ENCODE assay signal across 8 cellular contexts in genomic region chr13:21061077-21061945, GRCh38. TPM values are rescaled to one million over a fixed set of nuclear protein-coding genes. Genes with fewer than 3 reads are reported as not detected.
DNase-seq lines count a peak whose midpoint lies in the region; ATAC-seq and TF ChIP-seq lines count a peak whose summit lies in the region.

LATS2 (minus strand) TSS chr13:21061586; CDS start chr13:21046026, 15,560 bp downstream.

- no peaks in the 10 kb centered on the region for H3K36me3 Mint-ChIP-seq in activated CD4-positive, alpha-beta memory T cell treated with anti-CD3 and anti-CD28 coated beads, Interleukin-2, amount 10 ng/mL, durations not matched to agents 7 days and 5 days (ENCODE audit: low read depth)

- H3K27ac ChIP-seq in liver (ENCODE audit: low read depth in 1 of 2, low read length in 2 of 2): peak within 1 kb of the TSS; percentile 92 to 93

- DNase-seq in SIG-M5 treated with dmso at 0.1 percent for 504 hours (lab: John Stamatoyannopoulos, UW; ENCODE audit: unreplicated experiment): peak; percentile 70
- DNase-seq in SIG-M5 (lab: John Stamatoyannopoulos, UW): no peak
- peak; percentile 74 for DNase-seq in NCI-H2227 (lab: John Stamatoyannopoulos, UW; ENCODE audit: unreplicated experiment)
- peak; percentile 80 for DNase-seq in activated CD4-positive, alpha-beta memory T cell treated with anti-CD3 and anti-CD28 coated beads, Interleukin-2, amount 10 ng/mL, durations not matched to agents 7 days and 5 days
- DNase-seq in ecto neural progenitor cell (ENCODE audit: low spot score): peak; percentile 97
- DNase-seq in stimulated activated CD4-positive, alpha-beta T cell treated with anti-CD3 and anti-CD28 coated beads, Interleukin-4, amount 100 ng/mL, for 4 hours: peak; percentile 36 to 54

- peak; percentile 90 for ATAC-seq in HG02852 (IDR thresholded peaks at IDR 0.05; ENCODE audit: unreplicated experiment)

- WGBS in liver: under 1% methylated on average over 92 of the region's 92 CpGs

- peak within 1 kb of the TSS; percentile 68 to 99 (median 81) for H3K4me3 ChIP-seq in liver (ENCODE audit: low read depth in 1 of 3, low read length in 3 of 3)

- H3K4me1 ChIP-seq in liver (ENCODE audit: control insufficient read depth in 4 of 4, insufficient read depth in 4 of 4, low read length in 3 of 4): peaks cover 0 to 12% (median 8%) of the 10 kb centered on the region in 4 donors

- TF ChIP-seq CTCF in liver (IDR thresholded peaks at IDR 0.05; ENCODE audit: low read depth, low read length, missing input control): peak; percentile 13

- POLR2A ChIA-PET in activated CD4-positive, alpha-beta memory T cell treated with anti-CD3 and anti-CD28 coated beads, Interleukin-2, amount 10 ng/mL, durations not matched to agents 7 days and 5 days (lab: Charles Lee): interaction anchor here (0.6 to 3.7 kb wide), 5 partner anchors 10 to 351 kb away, joined by 3 to 13 read pairs (median 5); partner anchors contain the start of genes MRPL57 and SKA3

- H3K4me1 Mint-ChIP-seq in activated CD4-positive, alpha-beta memory T cell treated with anti-CD3 and anti-CD28 coated beads, Interleukin-2, amount 10 ng/mL, durations not matched to agents 7 days and 5 days: peaks cover 16% of the 10 kb centered on the region

- CTCF ChIA-PET in activated CD4-positive, alpha-beta memory T cell treated with anti-CD3 and anti-CD28 coated beads, Interleukin-2, amount 10 ng/mL, durations not matched to agents 7 days and 5 days (lab: Charles Lee): interaction anchor here (0.7 kb wide), 1 partner anchor 8 kb away, joined by 4 read pairs; no protein-coding TSS in a partner anchor

- no peaks in the 10 kb centered on the region for H3K9me3 ChIP-seq in liver (ENCODE audit: control insufficient read depth in 4 of 4, low read length in 3 of 4)

- H3K9ac ChIP-seq in liver (ENCODE audit: low read depth in 1 of 2, low read length in 2 of 2): peak within 1 kb of the TSS; percentile 26 to 66

- H3K27ac Mint-ChIP-seq in activated CD4-positive, alpha-beta memory T cell treated with anti-CD3 and anti-CD28 coated beads, Interleukin-2, amount 10 ng/mL, durations not matched to agents 7 days and 5 days: peak within 1 kb of the TSS; percentile 55

- no peaks in the 10 kb centered on the region for H3K36me3 ChIP-seq in liver (ENCODE audit: control insufficient read depth in 4 of 4, insufficient read depth in 3 of 4, low read depth in 1 of 4, low read length in 3 of 4)

- H3K4me3 Mint-ChIP-seq in activated CD4-positive, alpha-beta memory T cell treated with anti-CD3 and anti-CD28 coated beads, Interleukin-2, amount 10 ng/mL, durations not matched to agents 7 days and 5 days: peak within 1 kb of the TSS; percentile 70

- TF ChIP-seq RAD21 in liver (IDR thresholded peaks at IDR 0.05): peak; percentile 50 to 56

- H3K27me3 ChIP-seq in liver (ENCODE audit: control insufficient read depth in 4 of 4, insufficient read depth in 4 of 4, low read length in 3 of 4): no peaks in the 10 kb centered on the region

- H3K9me3 Mint-ChIP-seq in activated CD4-positive, alpha-beta memory T cell treated with anti-CD3 and anti-CD28 coated beads, Interleukin-2, amount 10 ng/mL, durations not matched to agents 7 days and 5 days: no peaks in the 10 kb centered on the region

- peaks cover 32% of the 10 kb centered on the region for H3K27me3 Mint-ChIP-seq in activated CD4-positive, alpha-beta memory T cell treated with anti-CD3 and anti-CD28 coated beads, Interleukin-2, amount 10 ng/mL, durations not matched to agents 7 days and 5 days

TF ChIP-seq in liver, 16 proteins besides CTCF, POLR2A, EP300 and RAD21:
- TF ChIP-seq MAX (IDR thresholded peaks at IDR 0.05) (peak; percentile 23), EGR1 (IDR thresholded peaks at IDR 0.05; ENCODE audit: low read depth in 2 of 2) (no peak), REST (IDR thresholded peaks at IDR 0.05) (peak; percentile 45)

RNA-seq across cellular contexts. Expression of gene LATS2, which starts in this region (rescaled TPM):
- total RNA-seq in activated CD4-positive, alpha-beta memory T cell treated with anti-CD3 and anti-CD28 coated beads, Interleukin-2, amount 10 ng/mL, durations not matched to agents 7 days and 5 days: 10 to 100 TPM; 11.2 to 11.8 TPM
- total RNA-seq in liver: 1 to 10 TPM; 4.1 to 7.0 TPM
- 1 to 10 TPM; 1.6 to 4.7 TPM for polyA plus RNA-seq in liver
